In the genomic region with DNA sequence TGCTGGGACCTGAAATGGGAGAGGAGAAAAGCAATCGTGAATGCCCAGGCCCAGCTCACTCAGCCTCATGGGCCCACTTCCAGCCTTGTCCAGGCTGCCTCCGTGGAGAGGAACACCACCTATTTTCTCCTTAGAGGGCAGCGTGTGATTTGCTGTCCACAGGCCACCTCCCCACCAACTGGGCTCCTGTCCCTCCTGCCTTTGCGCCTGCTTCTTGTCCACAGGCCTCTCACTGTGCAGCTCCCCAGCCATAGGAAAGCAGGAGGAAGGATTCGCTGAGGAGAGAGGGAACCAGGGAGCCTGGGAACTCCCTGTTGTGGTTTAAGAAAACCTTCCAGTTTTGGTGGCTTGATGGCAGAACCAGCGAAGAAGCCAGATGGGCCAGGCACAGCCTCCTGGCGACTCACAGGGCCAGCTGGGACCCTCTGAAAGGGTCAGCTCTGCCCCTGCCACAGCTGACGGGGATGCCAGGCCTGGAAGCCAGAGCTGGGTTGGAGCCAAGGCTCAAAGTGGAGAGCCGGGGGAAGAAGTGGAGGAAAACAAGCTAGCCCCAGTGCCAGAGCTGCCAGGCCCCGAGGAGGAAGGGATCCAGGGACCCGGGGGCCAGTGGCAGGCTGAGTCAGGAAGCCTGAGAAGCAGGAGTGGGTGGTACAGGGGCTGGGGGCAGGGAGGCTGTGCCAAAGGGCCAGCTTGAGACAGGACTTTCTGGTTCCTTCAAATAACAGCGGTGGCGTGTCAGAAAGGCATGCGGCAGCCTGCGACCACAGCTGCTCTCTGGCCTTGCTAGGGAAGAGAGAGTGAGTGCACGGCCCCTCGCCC, we compare ENCODE assay signal across 8 cellular contexts. TPM values are rescaled to one million over a fixed set of nuclear protein-coding genes. Genes with fewer than 3 reads are reported as not detected.
DNase-seq lines count a peak whose midpoint lies in the region; ATAC-seq and TF ChIP-seq lines count a peak whose summit lies in the region.

No MANE protein-coding gene starts in this region.

- H3K9me2 ChIP-seq in OCI-LY7 (ENCODE audit: insufficient read depth, low read length): no peaks in the 10 kb centered on the region

- H3K36me3 ChIP-seq in CD8-positive, alpha-beta memory T cell (ENCODE audit: insufficient read depth, low read length): peaks cover 53% of the 10 kb centered on the region
- H3K36me3 ChIP-seq in OCI-LY7 (ENCODE audit: insufficient read depth, low read length): peaks cover 54% of the 10 kb centered on the region

- TF ChIP-seq CTCF in foreskin keratinocyte (conservative IDR thresholded peaks at IDR 0.05) (no peak), progenitor cell of endocrine pancreas (IDR thresholded peaks at IDR 0.05; ENCODE audit: unreplicated experiment) (no peak), OCI-LY7 (conservative IDR thresholded peaks at IDR 0.05; ENCODE audit: low read length) (no peak)

- no peaks in the 10 kb centered on the region for H3K9me3 ChIP-seq in CD8-positive, alpha-beta memory T cell (ENCODE audit: low read length)
- no peaks in the 10 kb centered on the region for H3K9me3 ChIP-seq in OCI-LY7 (ENCODE audit: low read length)

- no peak overlapping the region for H3K4me3 ChIP-seq in CD8-positive, alpha-beta memory T cell (ENCODE audit: low read length)
- H3K4me3 ChIP-seq in OCI-LY7 (ENCODE audit: low read depth, low read length, poor library complexity, severe bottlenecking): no peak overlapping the region

- no peaks in the 10 kb centered on the region for H3K27me3 ChIP-seq in CD8-positive, alpha-beta memory T cell (ENCODE audit: insufficient read depth, low read length, poor library complexity, severe bottlenecking)
- H3K27me3 ChIP-seq in foreskin keratinocyte: no peaks in the 10 kb centered on the region

- peaks cover 0 to 58% (median 10%) of the 10 kb centered on the region in 3 donors for H3K36me3 Mint-ChIP-seq in CD8-positive, alpha-beta memory T cell
- peaks cover 23% of the 10 kb centered on the region for H3K36me3 Mint-ChIP-seq in activated CD4-positive, alpha-beta memory T cell treated with anti-CD3 and anti-CD28 coated beads for 36 hours
- H3K36me3 Mint-ChIP-seq in progenitor cell of endocrine pancreas (ENCODE audit: insufficient read depth): peaks cover 14% of the 10 kb centered on the region
- peaks cover 18% of the 10 kb centered on the region for H3K36me3 Mint-ChIP-seq in activated naive CD4-positive, alpha-beta T cell treated with anti-CD3 and anti-CD28 coated beads for 36 hours (ENCODE audit: low read depth)

- H3K4me2 ChIP-seq in OCI-LY7 (ENCODE audit: low read length): no peak overlapping the region

- intact Hi-C loops in activated CD4-positive, alpha-beta memory T cell treated with anti-CD3 and anti-CD28 coated beads for 36 hours (cut with micrococcal nuclease): loop anchor here (10.0 kb wide), 2 partner anchors 612 to 892 kb away; a partner anchor contains a TSS
- intact Hi-C loops in activated naive CD4-positive, alpha-beta T cell treated with anti-CD3 and anti-CD28 coated beads for 36 hours (cut with micrococcal nuclease): loop anchor here (10.0 kb wide), 1 partner anchor 972 kb away; a partner anchor contains a TSS
- intact Hi-C loops in OCI-LY7 (cut with micrococcal nuclease; ENCODE audit: unreplicated experiment): no loop called here

- ATAC-seq in foreskin keratinocyte: peak; percentile 24
- ATAC-seq in HG02870 (IDR thresholded peaks at IDR 0.05; ENCODE audit: unreplicated experiment): no peak

- no peak for DNase-seq in CD8-positive, alpha-beta memory T cell
- DNase-seq in activated CD4-positive, alpha-beta memory T cell treated with anti-CD3 and anti-CD28 coated beads for 36 hours: no peak
- DNase-seq in foreskin keratinocyte: peak in 1 of 2 donors; percentile 71
- no peak for DNase-seq in progenitor cell of endocrine pancreas (ENCODE audit: low spot score, unreplicated experiment)
- DNase-seq in activated naive CD4-positive, alpha-beta T cell treated with anti-CD3 and anti-CD28 coated beads for 36 hours: no peak
- DNase-seq in NCI-H510A (lab: John Stamatoyannopoulos, UW): no peak
- DNase-seq in OCI-LY7 (ENCODE audit: low spot score): no peak

- no TSS peak for BruUV-seq in OCI-LY7 (replicated peaks; lab: Mats Ljungman, UMichigan)

- H3K27ac ChIP-seq in CD8-positive, alpha-beta memory T cell (ENCODE audit: low read depth, low read length): no peak overlapping the region
- H3K27ac ChIP-seq in foreskin keratinocyte (peak overlapping the region; percentile 79), OCI-LY7 (ENCODE audit: low read depth, low read length, poor library complexity, severe bottlenecking) (no peak overlapping the region)

- no peaks in the 10 kb centered on the region for H3K9me3 Mint-ChIP-seq in CD8-positive, alpha-beta memory T cell
- no peaks in the 10 kb centered on the region for H3K9me3 Mint-ChIP-seq in activated CD4-positive, alpha-beta memory T cell treated with anti-CD3 and anti-CD28 coated beads for 36 hours
- no peaks in the 10 kb centered on the region for H3K9me3 Mint-ChIP-seq in progenitor cell of endocrine pancreas (ENCODE audit: low read depth)
- H3K9me3 Mint-ChIP-seq in activated naive CD4-positive, alpha-beta T cell treated with anti-CD3 and anti-CD28 coated beads for 36 hours: no peaks in the 10 kb centered on the region

- peak overlapping the region in 5 of 8 donors; percentile 42 to 100 (median 99) for H3K27ac Mint-ChIP-seq in CD8-positive, alpha-beta memory T cell
- H3K27ac Mint-ChIP-seq in activated CD4-positive, alpha-beta memory T cell treated with anti-CD3 and anti-CD28 coated beads for 36 hours: peak overlapping the region; percentile 64
- peak overlapping the region; percentile 98 for H3K27ac Mint-ChIP-seq in progenitor cell of endocrine pancreas
- H3K27ac Mint-ChIP-seq in activated naive CD4-positive, alpha-beta T cell treated with anti-CD3 and anti-CD28 coated beads for 36 hours: no peak overlapping the region

- no peak overlapping the region for H2AFZ ChIP-seq in OCI-LY7 (ENCODE audit: low read length)

- POLR2A ChIA-PET in CD8-positive, alpha-beta memory T cell (lab: Charles Lee): interaction anchor here (0.5 to 0.9 kb wide), 2 partner anchors 13 to 971 kb away, joined by 3 to 6 read pairs; a partner anchor contains a TSS
- POLR2A ChIA-PET in activated CD4-positive, alpha-beta memory T cell treated with anti-CD3 and anti-CD28 coated beads for 36 hours (lab: Charles Lee): interaction anchor here (0.5 to 10.9 kb wide), 2 partner anchors 9 to 438 kb away, joined by 3 to 115 read pairs; a partner anchor contains a TSS
- POLR2A ChIA-PET in OCI-LY7 (lab: Charles Lee): interaction anchor here (1.4 kb wide), 1 partner anchor 10 kb away, joined by 6 read pairs; no protein-coding TSS in a partner anchor

- peaks cover 52 to 67% (median 56%) of the 10 kb centered on the region in 3 donors for H3K4me1 Mint-ChIP-seq in CD8-positive, alpha-beta memory T cell
- peaks cover 49% of the 10 kb centered on the region for H3K4me1 Mint-ChIP-seq in activated CD4-positive, alpha-beta memory T cell treated with anti-CD3 and anti-CD28 coated beads for 36 hours (ENCODE audit: low read depth)
- peaks cover 41% of the 10 kb centered on the region for H3K4me1 Mint-ChIP-seq in progenitor cell of endocrine pancreas (ENCODE audit: low read depth)
- H3K4me1 Mint-ChIP-seq in activated naive CD4-positive, alpha-beta T cell treated with anti-CD3 and anti-CD28 coated beads for 36 hours (ENCODE audit: low read depth): peaks cover 45% of the 10 kb centered on the region

- H3K79me2 ChIP-seq in OCI-LY7 (ENCODE audit: insufficient read depth, low read depth, low read length): peaks cover 27% of the 10 kb centered on the region; the same call in 1 of the 2 replicates

- CTCF ChIA-PET in CD8-positive, alpha-beta memory T cell (lab: Charles Lee): interaction anchor here (1.2 to 7.8 kb wide), 3 partner anchors 9 to 74 kb away, joined by 6 to 134 read pairs (median 6); a partner anchor contains a TSS
- CTCF ChIA-PET in activated CD4-positive, alpha-beta memory T cell treated with anti-CD3 and anti-CD28 coated beads for 36 hours (lab: Charles Lee): interaction anchor here (0.8 to 7.5 kb wide), 4 partner anchors 9 to 74 kb away, joined by 3 to 197 read pairs (median 4); a partner anchor contains a TSS
- CTCF ChIA-PET in activated naive CD4-positive, alpha-beta T cell treated with anti-CD3 and anti-CD28 coated beads for 36 hours (lab: Charles Lee): interaction anchor here (1.4 to 12.5 kb wide), 2 partner anchors 9 to 10 kb away, joined by 4 to 214 read pairs; a partner anchor contains a TSS
- CTCF ChIA-PET in OCI-LY7 (lab: Charles Lee; ENCODE audit: unreplicated experiment): interaction anchor here (0.6 to 1.0 kb wide), 2 partner anchors 9 to 80 kb away, joined by 3 read pairs; no protein-coding TSS in a partner anchor

- H3K4me1 ChIP-seq in CD8-positive, alpha-beta memory T cell (ENCODE audit: insufficient read depth, low read length): peaks cover 45% of the 10 kb centered on the region
- H3K4me1 ChIP-seq in foreskin keratinocyte: peaks cover 31% of the 10 kb centered on the region
- peaks cover 26% of the 10 kb centered on the region for H3K4me1 ChIP-seq in OCI-LY7 (ENCODE audit: insufficient read depth, low read length, poor library complexity, severe bottlenecking)

- no peaks in the 10 kb centered on the region for H4K20me1 ChIP-seq in OCI-LY7 (ENCODE audit: insufficient read depth, low read length)

- peak overlapping the region in 1 of 7 donors; percentile 69 for H3K4me3 Mint-ChIP-seq in CD8-positive, alpha-beta memory T cell
- H3K4me3 Mint-ChIP-seq in activated CD4-positive, alpha-beta memory T cell treated with anti-CD3 and anti-CD28 coated beads for 36 hours: no peak overlapping the region
- H3K4me3 Mint-ChIP-seq in progenitor cell of endocrine pancreas (ENCODE audit: low read depth): peak overlapping the region; percentile 31
- H3K4me3 Mint-ChIP-seq in activated naive CD4-positive, alpha-beta T cell treated with anti-CD3 and anti-CD28 coated beads for 36 hours: no peak overlapping the region

- H3K27me3 Mint-ChIP-seq in CD8-positive, alpha-beta memory T cell: no peaks in the 10 kb centered on the region
- no peaks in the 10 kb centered on the region for H3K27me3 Mint-ChIP-seq in activated CD4-positive, alpha-beta memory T cell treated with anti-CD3 and anti-CD28 coated beads for 36 hours
- no peaks in the 10 kb centered on the region for H3K27me3 Mint-ChIP-seq in progenitor cell of endocrine pancreas
- H3K27me3 Mint-ChIP-seq in activated naive CD4-positive, alpha-beta T cell treated with anti-CD3 and anti-CD28 coated beads for 36 hours (ENCODE audit: low read depth): no peaks in the 10 kb centered on the region

RNA-seq across cellular contexts. Expression of a gene that starts 9.9 kb away (rescaled TPM):
- total RNA-seq in CD8-positive, alpha-beta memory T cell: 10 to 100 TPM; 82.3 to 92.3 TPM
- 149 TPM for polyA plus RNA-seq in CD8-positive, alpha-beta memory T cell
- total RNA-seq in activated CD4-positive, alpha-beta memory T cell treated with anti-CD3 and anti-CD28 coated beads for 36 hours: 10 to 100 TPM; 71.8 to 79.2 TPM
- 435 and 443 TPM in 2 replicates for total RNA-seq in foreskin keratinocyte
- polyA plus RNA-seq in foreskin keratinocyte: 367 and 396 TPM in 2 replicates
- total RNA-seq in progenitor cell of endocrine pancreas: 131 and 137 TPM in 2 replicates
- 10 to 100 TPM; 43.1 to 43.4 TPM for total RNA-seq in activated naive CD4-positive, alpha-beta T cell treated with anti-CD3 and anti-CD28 coated beads for 36 hours
- total RNA-seq in OCI-LY7 (2014; rRNA removed; shearing (Covaris generic)): 18.9 and 30.3 TPM in 2 replicates
- total RNA-seq in OCI-LY7 (2022): 26.9 and 27.6 TPM in 2 replicates

RNA-seq across cellular contexts. Expression of a gene that starts 12.1 kb away (rescaled TPM):
- total RNA-seq in CD8-positive, alpha-beta memory T cell: 10 to 100 TPM; 26.8 to 31.6 TPM
- 111 TPM for polyA plus RNA-seq in CD8-positive, alpha-beta memory T cell
- 10 to 100 TPM; 18.4 to 19.4 TPM for total RNA-seq in activated CD4-positive, alpha-beta memory T cell treated with anti-CD3 and anti-CD28 coated beads for 36 hours
- total RNA-seq in foreskin keratinocyte (40.9 and 43.5 TPM in 2 replicates), progenitor cell of endocrine pancreas (54.3 and 54.5 TPM in 2 replicates), OCI-LY7 (2022) (62.2 and 74.5 TPM in 2 replicates)
- polyA plus RNA-seq in foreskin keratinocyte: 65.1 and 66.6 TPM in 2 replicates
- 10 to 100 TPM; 20.4 to 21.4 TPM for total RNA-seq in activated naive CD4-positive, alpha-beta T cell treated with anti-CD3 and anti-CD28 coated beads for 36 hours
- total RNA-seq in OCI-LY7 (2014; rRNA removed; shearing (Covaris generic)): 65.9 and 66.3 TPM in 2 replicates

RNA-seq across cellular contexts. Expression of a gene that starts 12.4 kb away (rescaled TPM):
- 10 to 100 TPM; 94.8 to 95.2 TPM for total RNA-seq in CD8-positive, alpha-beta memory T cell
- polyA plus RNA-seq in CD8-positive, alpha-beta memory T cell: 86.1 TPM
- 10 to 100 TPM; 60.8 to 65.6 TPM for total RNA-seq in activated CD4-positive, alpha-beta memory T cell treated with anti-CD3 and anti-CD28 coated beads for 36 hours
- total RNA-seq in foreskin keratinocyte (101 and 108 TPM in 2 replicates), progenitor cell of endocrine pancreas (79.2 and 85.2 TPM in 2 replicates), OCI-LY7 (2022) (59.7 and 68.7 TPM in 2 replicates)
- polyA plus RNA-seq in foreskin keratinocyte: 114 and 120 TPM in 2 replicates
- total RNA-seq in activated naive CD4-positive, alpha-beta T cell treated with anti-CD3 and anti-CD28 coated beads for 36 hours: 10 to 100 TPM; 58.7 to 59.4 TPM
- total RNA-seq in OCI-LY7 (2014; rRNA removed; shearing (Covaris generic)): 97.0 and 136 TPM in 2 replicates

RNA-seq across cellular contexts. Expression of a gene that starts 21.6 kb away (rescaled TPM):
- under 1 TPM; 0.51 to 0.72 TPM for total RNA-seq in CD8-positive, alpha-beta memory T cell
- polyA plus RNA-seq in CD8-positive, alpha-beta memory T cell: not detected
- under 1 TPM; 0.14 to 0.19 TPM for total RNA-seq in activated CD4-positive, alpha-beta memory T cell treated with anti-CD3 and anti-CD28 coated beads for 36 hours
- total RNA-seq in foreskin keratinocyte (0.14 and 0.18 TPM in 2 replicates), progenitor cell of endocrine pancreas (9.1 and 9.7 TPM in 2 replicates), OCI-LY7 (2022) (0.40 and 0.44 TPM in 2 replicates)
- polyA plus RNA-seq in foreskin keratinocyte: 0.11 and 0.12 TPM in 2 replicates
- under 1 TPM in 1 of 2 experiments, not detected in 1; 0.10 TPM for total RNA-seq in activated naive CD4-positive, alpha-beta T cell treated with anti-CD3 and anti-CD28 coated beads for 36 hours
- 0.22 TPM in 1 of 2 replicates, not detected in the other for total RNA-seq in OCI-LY7 (2014; rRNA removed; shearing (Covaris generic))
